Comparison of ENCODE assay signal across 1 cellular context in the genomic region with DNA sequence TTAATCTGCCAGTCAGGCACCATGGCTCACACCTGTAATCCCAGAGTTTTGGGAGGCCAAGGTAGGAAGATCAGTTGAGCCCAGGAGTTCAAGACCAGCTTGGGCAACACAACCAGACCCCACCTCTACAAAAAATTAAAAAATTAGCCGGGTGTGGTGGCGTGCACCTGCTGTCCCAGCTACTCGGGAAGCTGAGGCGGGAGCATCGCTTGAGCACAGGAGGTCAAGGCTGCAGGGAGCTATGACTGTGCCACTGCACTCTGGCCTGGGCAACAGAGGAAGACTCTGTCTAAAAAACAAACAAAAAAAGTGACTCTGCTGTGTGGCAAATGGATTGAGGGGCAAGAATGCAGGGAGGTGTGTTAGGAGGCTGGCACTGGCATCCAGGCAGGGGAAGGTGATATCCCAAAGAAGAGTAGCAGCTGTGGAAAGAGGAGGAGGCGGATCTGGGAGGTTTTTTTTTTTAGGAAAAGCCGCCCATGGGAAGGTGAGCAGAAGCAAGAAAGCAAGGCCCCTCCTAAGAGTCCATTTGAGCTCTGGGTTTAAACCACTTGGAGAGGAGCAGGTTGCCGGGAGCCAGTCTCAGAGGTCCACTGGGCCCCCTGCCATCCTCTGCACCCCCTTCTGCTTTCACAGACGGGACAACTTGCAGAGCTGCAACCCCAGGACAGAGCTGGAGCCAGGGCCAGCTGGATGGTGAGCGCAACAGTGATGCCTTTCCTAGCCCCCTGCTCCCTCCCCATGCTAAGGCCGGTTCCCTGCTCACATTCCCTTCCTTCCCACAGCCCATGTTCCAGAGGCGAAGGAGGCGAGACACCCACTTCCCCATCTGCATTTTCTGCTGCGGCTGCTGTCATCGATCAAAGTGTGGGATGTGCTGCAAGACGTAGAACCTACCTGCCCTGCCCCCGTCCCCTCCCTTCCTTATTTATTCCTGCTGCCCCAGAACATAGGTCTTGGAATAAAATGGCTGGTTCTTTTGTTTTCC.
TF ChIP-seq lines count a peak whose summit lies in the region.

No MANE protein-coding gene starts in this region.

TF ChIP-seq in GM23338, 12 proteins besides CTCF, POLR2A, EP300 and RAD21:
- TF ChIP-seq EZH2 (IDR thresholded peaks at IDR 0.05; ENCODE audit: low read depth, unreplicated experiment) (no peak), NANOG (IDR thresholded peaks at IDR 0.05; ENCODE audit: borderline replicate concordance) (no peak), POLR2AphosphoS5 (IDR thresholded peaks at IDR 0.05; ENCODE audit: low read depth) (no peak), EZH2phosphoT487 (IDR thresholded peaks at IDR 0.05; ENCODE audit: unreplicated experiment) (no peak), CREB1 (CRISPR knock-in tag; IDR thresholded peaks at IDR 0.05; ENCODE audit: low read depth) (no peak), JUNB (IDR thresholded peaks at IDR 0.05; ENCODE audit: unreplicated experiment) (no peak), ZNF331 (CRISPR knock-in tag; IDR thresholded peaks at IDR 0.05; ENCODE audit: low read depth) (no peak), ZNF114 (CRISPR knock-in tag; IDR thresholded peaks at IDR 0.05) (no peak)
- TF ChIP-seq, protein P1, sequence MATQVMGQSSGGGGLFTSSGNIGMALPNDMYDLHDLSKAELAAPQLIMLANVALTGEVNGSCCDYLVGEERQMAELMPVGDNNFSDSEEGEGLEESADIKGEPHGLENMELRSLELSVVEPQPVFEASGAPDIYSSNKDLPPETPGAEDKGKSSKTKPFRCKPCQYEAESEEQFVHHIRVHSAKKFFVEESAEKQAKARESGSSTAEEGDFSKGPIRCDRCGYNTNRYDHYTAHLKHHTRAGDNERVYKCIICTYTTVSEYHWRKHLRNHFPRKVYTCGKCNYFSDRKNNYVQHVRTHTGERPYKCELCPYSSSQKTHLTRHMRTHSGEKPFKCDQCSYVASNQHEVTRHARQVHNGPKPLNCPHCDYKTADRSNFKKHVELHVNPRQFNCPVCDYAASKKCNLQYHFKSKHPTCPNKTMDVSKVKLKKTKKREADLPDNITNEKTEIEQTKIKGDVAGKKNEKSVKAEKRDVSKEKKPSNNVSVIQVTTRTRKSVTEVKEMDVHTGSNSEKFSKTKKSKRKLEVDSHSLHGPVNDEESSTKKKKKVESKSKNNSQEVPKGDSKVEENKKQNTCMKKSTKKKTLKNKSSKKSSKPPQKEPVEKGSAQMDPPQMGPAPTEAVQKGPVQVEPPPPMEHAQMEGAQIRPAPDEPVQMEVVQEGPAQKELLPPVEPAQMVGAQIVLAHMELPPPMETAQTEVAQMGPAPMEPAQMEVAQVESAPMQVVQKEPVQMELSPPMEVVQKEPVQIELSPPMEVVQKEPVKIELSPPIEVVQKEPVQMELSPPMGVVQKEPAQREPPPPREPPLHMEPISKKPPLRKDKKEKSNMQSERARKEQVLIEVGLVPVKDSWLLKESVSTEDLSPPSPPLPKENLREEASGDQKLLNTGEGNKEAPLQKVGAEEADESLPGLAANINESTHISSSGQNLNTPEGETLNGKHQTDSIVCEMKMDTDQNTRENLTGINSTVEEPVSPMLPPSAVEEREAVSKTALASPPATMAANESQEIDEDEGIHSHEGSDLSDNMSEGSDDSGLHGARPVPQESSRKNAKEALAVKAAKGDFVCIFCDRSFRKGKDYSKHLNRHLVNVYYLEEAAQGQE (IDR thresholded peaks at IDR 0.05; ENCODE audit: unreplicated experiment): no peak
- TF ChIP-seq, protein P2, sequence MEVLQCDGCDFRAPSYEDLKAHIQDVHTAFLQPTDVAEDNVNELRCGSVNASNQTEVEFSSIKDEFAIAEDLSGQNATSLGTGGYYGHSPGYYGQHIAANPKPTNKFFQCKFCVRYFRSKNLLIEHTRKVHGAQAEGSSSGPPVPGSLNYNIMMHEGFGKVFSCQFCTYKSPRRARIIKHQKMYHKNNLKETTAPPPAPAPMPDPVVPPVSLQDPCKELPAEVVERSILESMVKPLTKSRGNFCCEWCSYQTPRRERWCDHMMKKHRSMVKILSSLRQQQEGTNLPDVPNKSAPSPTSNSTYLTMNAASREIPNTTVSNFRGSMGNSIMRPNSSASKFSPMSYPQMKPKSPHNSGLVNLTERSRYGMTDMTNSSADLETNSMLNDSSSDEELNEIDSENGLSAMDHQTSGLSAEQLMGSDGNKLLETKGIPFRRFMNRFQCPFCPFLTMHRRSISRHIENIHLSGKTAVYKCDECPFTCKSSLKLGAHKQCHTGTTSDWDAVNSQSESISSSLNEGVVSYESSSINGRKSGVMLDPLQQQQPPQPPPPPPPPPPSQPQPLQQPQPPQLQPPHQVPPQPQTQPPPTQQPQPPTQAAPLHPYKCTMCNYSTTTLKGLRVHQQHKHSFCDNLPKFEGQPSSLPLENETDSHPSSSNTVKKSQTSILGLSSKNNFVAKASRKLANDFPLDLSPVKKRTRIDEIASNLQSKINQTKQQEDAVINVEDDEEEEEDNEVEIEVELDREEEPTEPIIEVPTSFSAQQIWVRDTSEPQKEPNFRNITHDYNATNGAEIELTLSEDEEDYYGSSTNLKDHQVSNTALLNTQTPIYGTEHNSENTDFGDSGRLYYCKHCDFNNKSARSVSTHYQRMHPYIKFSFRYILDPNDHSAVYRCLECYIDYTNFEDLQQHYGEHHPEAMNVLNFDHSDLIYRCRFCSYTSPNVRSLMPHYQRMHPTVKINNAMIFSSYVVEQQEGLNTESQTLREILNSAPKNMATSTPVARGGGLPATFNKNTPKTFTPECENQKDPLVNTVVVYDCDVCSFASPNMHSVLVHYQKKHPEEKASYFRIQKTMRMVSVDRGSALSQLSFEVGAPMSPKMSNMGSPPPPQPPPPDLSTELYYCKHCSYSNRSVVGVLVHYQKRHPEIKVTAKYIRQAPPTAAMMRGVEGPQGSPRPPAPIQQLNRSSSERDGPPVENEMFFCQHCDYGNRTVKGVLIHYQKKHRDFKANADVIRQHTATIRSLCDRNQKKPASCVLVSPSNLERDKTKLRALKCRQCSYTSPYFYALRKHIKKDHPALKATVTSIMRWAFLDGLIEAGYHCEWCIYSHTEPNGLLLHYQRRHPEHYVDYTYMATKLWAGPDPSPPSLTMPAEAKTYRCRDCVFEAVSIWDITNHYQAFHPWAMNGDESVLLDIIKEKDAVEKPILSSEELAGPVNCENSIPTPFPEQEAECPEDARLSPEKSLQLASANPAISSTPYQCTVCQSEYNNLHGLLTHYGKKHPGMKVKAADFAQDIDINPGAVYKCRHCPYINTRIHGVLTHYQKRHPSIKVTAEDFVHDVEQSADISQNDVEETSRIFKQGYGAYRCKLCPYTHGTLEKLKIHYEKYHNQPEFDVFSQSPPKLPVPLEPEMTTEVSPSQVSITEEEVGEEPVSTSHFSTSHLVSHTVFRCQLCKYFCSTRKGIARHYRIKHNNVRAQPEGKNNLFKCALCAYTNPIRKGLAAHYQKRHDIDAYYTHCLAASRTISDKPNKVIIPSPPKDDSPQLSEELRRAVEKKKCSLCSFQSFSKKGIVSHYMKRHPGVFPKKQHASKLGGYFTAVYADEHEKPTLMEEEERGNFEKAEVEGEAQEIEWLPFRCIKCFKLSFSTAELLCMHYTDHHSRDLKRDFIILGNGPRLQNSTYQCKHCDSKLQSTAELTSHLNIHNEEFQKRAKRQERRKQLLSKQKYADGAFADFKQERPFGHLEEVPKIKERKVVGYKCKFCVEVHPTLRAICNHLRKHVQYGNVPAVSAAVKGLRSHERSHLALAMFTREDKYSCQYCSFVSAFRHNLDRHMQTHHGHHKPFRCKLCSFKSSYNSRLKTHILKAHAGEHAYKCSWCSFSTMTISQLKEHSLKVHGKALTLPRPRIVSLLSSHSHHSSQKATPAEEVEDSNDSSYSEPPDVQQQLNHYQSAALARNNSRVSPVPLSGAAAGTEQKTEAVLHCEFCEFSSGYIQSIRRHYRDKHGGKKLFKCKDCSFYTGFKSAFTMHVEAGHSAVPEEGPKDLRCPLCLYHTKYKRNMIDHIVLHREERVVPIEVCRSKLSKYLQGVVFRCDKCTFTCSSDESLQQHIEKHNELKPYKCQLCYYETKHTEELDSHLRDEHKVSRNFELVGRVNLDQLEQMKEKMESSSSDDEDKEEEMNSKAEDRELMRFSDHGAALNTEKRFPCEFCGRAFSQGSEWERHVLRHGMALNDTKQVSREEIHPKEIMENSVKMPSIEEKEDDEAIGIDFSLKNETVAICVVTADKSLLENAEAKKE (CRISPR knock-in tag; IDR thresholded peaks at IDR 0.05): no peak
- TF ChIP-seq, protein P3, sequence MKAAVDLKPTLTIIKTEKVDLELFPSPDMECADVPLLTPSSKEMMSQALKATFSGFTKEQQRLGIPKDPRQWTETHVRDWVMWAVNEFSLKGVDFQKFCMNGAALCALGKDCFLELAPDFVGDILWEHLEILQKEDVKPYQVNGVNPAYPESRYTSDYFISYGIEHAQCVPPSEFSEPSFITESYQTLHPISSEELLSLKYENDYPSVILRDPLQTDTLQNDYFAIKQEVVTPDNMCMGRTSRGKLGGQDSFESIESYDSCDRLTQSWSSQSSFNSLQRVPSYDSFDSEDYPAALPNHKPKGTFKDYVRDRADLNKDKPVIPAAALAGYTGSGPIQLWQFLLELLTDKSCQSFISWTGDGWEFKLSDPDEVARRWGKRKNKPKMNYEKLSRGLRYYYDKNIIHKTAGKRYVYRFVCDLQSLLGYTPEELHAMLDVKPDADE (IDR thresholded peaks at IDR 0.05): no peak
